ENCODE assay signal across 16 cellular contexts in the genomic region with DNA sequence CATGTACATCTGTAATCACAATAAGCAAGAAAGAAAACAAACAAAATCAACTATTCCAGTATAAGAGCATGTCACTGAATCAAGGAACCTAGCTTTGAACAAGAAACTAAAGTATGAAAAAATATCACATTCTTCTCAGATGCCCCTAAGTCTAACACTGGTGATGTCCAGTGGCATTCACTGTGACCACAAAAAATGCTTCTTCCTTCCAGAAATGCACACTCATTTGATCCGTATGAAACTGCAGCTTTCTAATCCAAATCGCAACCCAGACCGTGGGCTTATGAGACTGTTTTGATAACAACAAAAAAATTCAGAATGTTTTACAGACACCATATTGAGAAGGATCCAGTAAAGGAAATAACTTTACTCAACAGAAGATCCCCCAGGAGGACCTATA.
A peak's percentile ranks its signal among the peaks of the same experiment; 100 is the strongest.
DNase-seq lines count a peak whose midpoint lies in the region; TF ChIP-seq lines count a peak whose summit lies in the region.
"Had no signal": no experiment of that assay in that cellular context is flagged by ENCODE, and none has a peak within 500 bp of the region (broad histone marks: within the 10 kb centered on the region; RNA-seq: fewer than 3 reads in every experiment).

No MANE protein-coding gene starts in this region.

- H2AFZ ChIP-seq in SK-N-SH (ENCODE audit: low read depth): peak overlapping the region; percentile 44
- no peak overlapping the region for H2AFZ ChIP-seq in fibroblast of lung (ENCODE audit: low read length)

- H4K20me1 ChIP-seq in SK-N-SH (ENCODE audit: insufficient read depth) (no peaks in the 10 kb centered on the region), fibroblast of lung (ENCODE audit: control insufficient read depth, extremely low read depth, insufficient read depth, low read length) (no peaks in the 10 kb centered on the region)

- no peak for TF ChIP-seq CTCF in SK-N-SH (IDR thresholded peaks at IDR 0.05)
- no peak for TF ChIP-seq CTCF in fibroblast of lung (conservative IDR thresholded peaks at IDR 0.05 in 1 of 2, IDR thresholded peaks at IDR 0.05 in 1 of 2; ENCODE audit: low read depth in 1 of 2, low read length in 2 of 2)

- POLR2A ChIA-PET in SK-N-SH (lab: Yijun Ruan, JAX): no interaction called here

- WGBS in SK-N-SH (ENCODE audit: low lambda C conversion rate): 37% methylated on average over 3 of the region's 3 CpGs

- H3K9me3 ChIP-seq in SK-N-SH (no peaks in the 10 kb centered on the region), fibroblast of lung (ENCODE audit: control insufficient read depth, insufficient read depth, low read depth, low read length) (no peaks in the 10 kb centered on the region), skeletal muscle satellite cell (replicated peaks; ENCODE audit: low read length) (no peaks in the 10 kb centered on the region)
- H3K9me3 ChIP-seq: gastrocnemius medialis, left lung, suprapubic skin had no signal

- CTCF ChIA-PET in SK-N-SH (lab: Yijun Ruan, JAX): no interaction called here

- H3K9ac ChIP-seq in SK-N-SH: peak overlapping the region; percentile 52; the same call in 1 of the 2 replicates
- H3K9ac ChIP-seq in fibroblast of lung (ENCODE audit: insufficient read depth, low read length): no peak overlapping the region
- H3K9ac ChIP-seq in skeletal muscle satellite cell (ENCODE audit: low read depth, low read length): peak overlapping the region; percentile 39

- H3K79me2 ChIP-seq in SK-N-SH (ENCODE audit: insufficient read depth) (no peaks in the 10 kb centered on the region), fibroblast of lung (ENCODE audit: control insufficient read depth, insufficient read depth, low read length) (no peaks in the 10 kb centered on the region)

- TF ChIP-seq EP300 in SK-N-SH (IDR thresholded peaks at IDR 0.05; ENCODE audit: borderline replicate concordance in 1 of 2, low read depth in 1 of 2, low read length in 1 of 2): no peak

- H3K4me2 ChIP-seq in SK-N-SH (peak overlapping the region; percentile 61), fibroblast of lung (ENCODE audit: extremely low read depth, insufficient read depth, low read length) (no peak overlapping the region), skeletal muscle satellite cell (ENCODE audit: low read length) (peak overlapping the region; percentile 36)

- peaks cover 0 to 10% of the 10 kb centered on the region in 2 experiments; a peak in 1 of 4 replicates for H3K4me1 ChIP-seq in SK-N-SH (ENCODE audit: control insufficient read depth in 1 of 2, insufficient read depth in 2 of 2, low read depth in 1 of 2, low read length in 1 of 2)
- H3K4me1 ChIP-seq in fibroblast of lung (ENCODE audit: control insufficient read depth, extremely low read depth, insufficient read depth, low read length): no peaks in the 10 kb centered on the region
- H3K4me1 ChIP-seq in skeletal muscle satellite cell (ENCODE audit: control insufficient read depth, insufficient read depth, low read length): peaks cover 37% of the 10 kb centered on the region
- H3K4me1 ChIP-seq: gastrocnemius medialis, left lung, suprapubic skin had no signal

- no peaks in the 10 kb centered on the region for H3K36me3 ChIP-seq in SK-N-SH (replicated peaks in 1 of 2; ENCODE audit: control insufficient read depth in 1 of 2, insufficient read depth in 2 of 2, low read length in 1 of 2)
- H3K36me3 ChIP-seq in fibroblast of lung (ENCODE audit: control insufficient read depth, insufficient read depth, low read length): no peaks in the 10 kb centered on the region
- no peaks in the 10 kb centered on the region for H3K36me3 ChIP-seq in skeletal muscle satellite cell (ENCODE audit: insufficient read depth, low read length)
- H3K36me3 ChIP-seq: gastrocnemius medialis, left lung, suprapubic skin had no signal

- H3K4me3 ChIP-seq in SK-N-SH (ENCODE audit: low read depth in 2 of 2, low read length in 1 of 2): no peak overlapping the region
- no peak overlapping the region for H3K4me3 ChIP-seq in fibroblast of lung (replicated peaks in 1 of 4; ENCODE audit: control extremely low read depth in 1 of 4, insufficient read depth in 1 of 4, low read depth in 3 of 4, low read length in 4 of 4)
- H3K4me3 ChIP-seq in skeletal muscle satellite cell (ENCODE audit: low read length): no peak overlapping the region
- H3K4me3 ChIP-seq: gastrocnemius medialis, left lung, skin epidermis, suprapubic skin had no signal

- no peaks in the 10 kb centered on the region for H3K27me3 ChIP-seq in SK-N-SH (ENCODE audit: insufficient read depth)
- H3K27me3 ChIP-seq in fibroblast of lung (ENCODE audit: control insufficient read depth, insufficient read depth, low read length): no peaks in the 10 kb centered on the region
- no peaks in the 10 kb centered on the region for H3K27me3 ChIP-seq in skeletal muscle satellite cell (ENCODE audit: control insufficient read depth, insufficient read depth, low read length)
- H3K27me3 ChIP-seq: gastrocnemius medialis, left lung, suprapubic skin had no signal

- H3K27ac ChIP-seq in SK-N-SH (ENCODE audit: low read depth in 2 of 2, low read length in 1 of 2): peak overlapping the region; percentile 67 to 75; a peak in 3 of 4 replicates
- H3K27ac ChIP-seq in fibroblast of lung (ENCODE audit: insufficient read depth, low read length): no peak overlapping the region
- H3K27ac ChIP-seq: gastrocnemius medialis, left lung, skin epidermis, suprapubic skin had no signal

- H3F3A ChIP-seq in SK-N-SH (replicated peaks; ENCODE audit: insufficient read depth): peaks cover 15% of the 10 kb centered on the region

- H3K9me2 ChIP-seq in SK-N-SH: no peaks in the 10 kb centered on the region

- TF ChIP-seq RAD21 in SK-N-SH (IDR thresholded peaks at IDR 0.05; ENCODE audit: low read length): no peak

- DNase-seq in ELR (ENCODE audit: low read depth) (peak; percentile 68), SK-N-SH (no peak), fibroblast of lung (ENCODE audit: low read depth in 2 of 2) (peak; percentile 51 to 97), UCSD-AML1 (lab: John Stamatoyannopoulos, UW; ENCODE audit: unreplicated experiment) (no peak), MV-4-11 (lab: John Stamatoyannopoulos, UW) (no peak)
- DNase-seq in effector CD8-positive, alpha-beta T cell (lab: John Stamatoyannopoulos, UW): no peak
- DNase-seq: activated B cell treated with CpG ODN at 0.5 μM for 24 hours, cerebellar nuclear complex, gastrocnemius medialis, Kasumi-1, left lung, NCI-H187, NCI-H446 had no signal

TF ChIP-seq in SK-N-SH, 30 proteins besides CTCF, POLR2A, EP300 and RAD21:
- TF ChIP-seq GATA2 (CRISPR knock-in tag; IDR thresholded peaks at IDR 0.05): no peak
- peak; percentile 52; the same call in 1 of the 2 replicates for TF ChIP-seq TEAD4 (IDR thresholded peaks at IDR 0.05; ENCODE audit: borderline replicate concordance, insufficient read depth)
- TF ChIP-seq POLR2AphosphoS5 (IDR thresholded peaks at IDR 0.05; ENCODE audit: low read depth, low read length): no peak; the same call in 1 of the 2 replicates
- TF ChIP-seq TCF12 (IDR thresholded peaks at IDR 0.05): peak; percentile 72
- TF ChIP-seq MEF2A (IDR thresholded peaks at IDR 0.05; ENCODE audit: borderline replicate concordance, low read depth): no peak
- peak; percentile 69 for TF ChIP-seq NFIC (IDR thresholded peaks at IDR 0.05; ENCODE audit: borderline replicate concordance)
- TF ChIP-seq TAF1 (IDR thresholded peaks at IDR 0.05; ENCODE audit: borderline replicate concordance, low read depth, low read length): no peak
- TF ChIP-seq, protein P1, sequence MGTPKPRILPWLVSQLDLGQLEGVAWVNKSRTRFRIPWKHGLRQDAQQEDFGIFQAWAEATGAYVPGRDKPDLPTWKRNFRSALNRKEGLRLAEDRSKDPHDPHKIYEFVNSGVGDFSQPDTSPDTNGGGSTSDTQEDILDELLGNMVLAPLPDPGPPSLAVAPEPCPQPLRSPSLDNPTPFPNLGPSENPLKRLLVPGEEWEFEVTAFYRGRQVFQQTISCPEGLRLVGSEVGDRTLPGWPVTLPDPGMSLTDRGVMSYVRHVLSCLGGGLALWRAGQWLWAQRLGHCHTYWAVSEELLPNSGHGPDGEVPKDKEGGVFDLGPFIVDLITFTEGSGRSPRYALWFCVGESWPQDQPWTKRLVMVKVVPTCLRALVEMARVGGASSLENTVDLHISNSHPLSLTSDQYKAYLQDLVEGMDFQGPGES (IDR thresholded peaks at IDR 0.05; ENCODE audit: low read depth, low read length): no peak
- TF ChIP-seq ELF1 (IDR thresholded peaks at IDR 0.05): no peak
- TF ChIP-seq SIN3A (IDR thresholded peaks at IDR 0.05; ENCODE audit: borderline replicate concordance, low read depth, low read length): no peak
- TF ChIP-seq, protein P2, sequence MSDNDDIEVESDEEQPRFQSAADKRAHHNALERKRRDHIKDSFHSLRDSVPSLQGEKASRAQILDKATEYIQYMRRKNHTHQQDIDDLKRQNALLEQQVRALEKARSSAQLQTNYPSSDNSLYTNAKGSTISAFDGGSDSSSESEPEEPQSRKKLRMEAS (IDR thresholded peaks at IDR 0.05; ENCODE audit: low read depth): no peak
- no peak for TF ChIP-seq FOXJ3 (CRISPR knock-in tag; IDR thresholded peaks at IDR 0.05)
- TF ChIP-seq EZH2phosphoT487 (IDR thresholded peaks at IDR 0.05; ENCODE audit: borderline replicate concordance, low read depth): no peak
- TF ChIP-seq YY1 (IDR thresholded peaks at IDR 0.05; ENCODE audit: low read depth): no peak

Comparison
In these comparisons a context has a peak if more than half of its experiments do, and no peak if none do; other contexts are left out.
1. DNase-seq: peak in ELR (single experiment) and fibroblast of lung (2 of 2); none in SK-N-SH (single experiment), effector CD8-positive, alpha-beta T cell (single experiment), UCSD-AML1 (single experiment) and MV-4-11 (single experiment).